In genomic region chr10:17445400-17445998, GRCh38 we compare ENCODE assay signal across 18 cellular contexts. TPM values are rescaled to one million over a fixed set of nuclear protein-coding genes. Genes with fewer than 3 reads are reported as not detected.
DNase-seq lines count a peak whose midpoint lies in the region; ATAC-seq, FAIRE-seq and TF ChIP-seq lines count a peak whose summit lies in the region.
"Had no signal": no experiment of that assay in that cellular context is flagged by ENCODE, and none has a peak within 500 bp of the region (broad histone marks: within the 10 kb centered on the region; RNA-seq: fewer than 3 reads in every experiment).

No MANE protein-coding gene starts in this region.

- H3F3A ChIP-seq in neural progenitor cell (ENCODE audit: low read depth): no peaks in the 10 kb centered on the region

- TF ChIP-seq POLR2A in K562 (conservative IDR thresholded peaks at IDR 0.05): peak; percentile 53; the same call in 1 of the 2 replicates

- H3K9ac ChIP-seq in K562 (ENCODE audit: insufficient read depth in 1 of 2, low read depth in 2 of 2, low read length in 2 of 2) (peak overlapping the region in 1 of 2 experiments; percentile 57; a peak in 1 of 4 replicates), neural progenitor cell (no peak overlapping the region)

- intact Hi-C loops in K562 (cut with micrococcal nuclease) (no loop called here), sciatic nerve (cut with DNase I) (no loop called here)

- DNase-seq in ELF-1 (ENCODE audit: low read depth, low spot score): peak; percentile 71
- DNase-seq in K562 (ENCODE audit: extremely low read depth in 1 of 4, low spot score in 3 of 4): no peak
- DNase-seq in immature natural killer cell: no peak
- peak; percentile 15 for DNase-seq in neural progenitor cell (ENCODE audit: low spot score)
- DNase-seq in NCI-H774 (lab: John Stamatoyannopoulos, UW): no peak
- DNase-seq in sciatic nerve (ENCODE audit: low spot score): no peak
- DNase-seq: activated CD8-positive, alpha-beta memory T cell treated with anti-CD3 and anti-CD28 coated beads, Interleukin-2, amount 50 U/mL, for 4 hours; gastrocnemius medialis; NCI-H2107; NCI-H526 treated with DMSO at 0.1 percent for 48 hours; sigmoid colon; stimulated activated CD4-positive, alpha-beta T cell treated with anti-CD3 and anti-CD28 coated beads, Interleukin-1b, Interleukin-23, amount 100 ng/mL, for 48 hours; T1000 had no signal

- POLR2A ChIA-PET in K562 (lab: Yijun Ruan, JAX): interaction anchor here (0.6 to 2.7 kb wide), 6 partner anchors 9 to 64 kb away, joined by 3 to 16 read pairs (median 4); partner anchors contain the start of gene ST8SIA6

- H2AFZ ChIP-seq in K562 (ENCODE audit: low read depth, low read length): no peak overlapping the region
- no peak overlapping the region for H2AFZ ChIP-seq in neural progenitor cell (replicated peaks)

- TF ChIP-seq CTCF in K562 (IDR thresholded peaks at IDR 0.05 in 2 of 3, conservative IDR thresholded peaks at IDR 0.05 in 1 of 3; ENCODE audit: insufficient read depth in 2 of 3, low read depth in 1 of 3, low read length in 3 of 3): no peak
- no peak for TF ChIP-seq CTCF in neural progenitor cell (IDR thresholded peaks at IDR 0.05)

- H3K79me2 ChIP-seq in K562 (ENCODE audit: control insufficient read depth, insufficient read depth, low read length) (peaks cover 74% of the 10 kb centered on the region), neural progenitor cell (ENCODE audit: low read depth) (no peaks in the 10 kb centered on the region)

- H3K9me3 ChIP-seq in K562 (replicated peaks; ENCODE audit: control insufficient read depth, insufficient read depth, low read depth, low read length) (no peaks in the 10 kb centered on the region), neural progenitor cell (ENCODE audit: low read depth) (peaks cover 6% of the 10 kb centered on the region)

- CTCF ChIA-PET in K562 (lab: Yijun Ruan, JAX; ENCODE audit: low intra/inter-chr PET ratio): no interaction called here

- peaks cover 0 to 10% (median 4%) of the 10 kb centered on the region in 6 donors for H3K9me3 Mint-ChIP-seq in immature natural killer cell
- peaks cover 19% of the 10 kb centered on the region for H3K9me3 Mint-ChIP-seq in neural progenitor cell

- H3K4me3 Mint-ChIP-seq in immature natural killer cell: no peak overlapping the region
- H3K4me3 Mint-ChIP-seq in neural progenitor cell: no peak overlapping the region

- FAIRE-seq in K562 (lab: Jason Lieb, UNC): peak; percentile 19
- FAIRE-seq: astrocyte had no signal

- no peak overlapping the region for H3K4me2 ChIP-seq in K562 (ENCODE audit: insufficient read depth, low read length)
- H3K4me2 ChIP-seq in neural progenitor cell: no peak overlapping the region

- WGBS in K562 (ENCODE audit: insufficient coverage, low coverage, missing lambda C conversion rate): 70% methylated on average over 5 of the region's 5 CpGs

- H3K4me3 ChIP-seq in K562 (no peak overlapping the region), neural progenitor cell (no peak overlapping the region)
- H3K4me3 ChIP-seq: coronary artery, gastrocnemius medialis, sigmoid colon, SJSA1 had no signal

- H4K20me1 ChIP-seq in K562 (replicated peaks; ENCODE audit: control insufficient read depth, insufficient read depth, low read length) (no peaks in the 10 kb centered on the region), neural progenitor cell (ENCODE audit: low read depth) (no peaks in the 10 kb centered on the region)

- ATAC-seq in K562: no peak; the same call in 2 of the 3 replicates
- ATAC-seq in HG03025 (IDR thresholded peaks at IDR 0.05; ENCODE audit: low FRiP score, unreplicated experiment): no peak
- no peak for ATAC-seq in sciatic nerve

- TF ChIP-seq RAD21 in K562 (CRISPR knock-in tag; conservative IDR thresholded peaks at IDR 0.05 in 1 of 2, IDR thresholded peaks at IDR 0.05 in 1 of 2): no peak

- H3K36me3 ChIP-seq in K562 (ENCODE audit: control insufficient read depth, insufficient read depth, low read length): peaks cover 79% of the 10 kb centered on the region
- peaks cover 8% of the 10 kb centered on the region for H3K36me3 ChIP-seq in neural progenitor cell
- H3K36me3 ChIP-seq: gastrocnemius medialis, sigmoid colon, SJSA1 had no signal

- H3K4me1 ChIP-seq in K562 (replicated peaks in 1 of 2; ENCODE audit: control insufficient read depth in 2 of 2, insufficient read depth in 2 of 2, low read length in 2 of 2) (peaks cover 13 to 27% of the 10 kb centered on the region in 2 experiments; a peak in 4 of 5 replicates), neural progenitor cell (peaks cover 21% of the 10 kb centered on the region)
- H3K4me1 ChIP-seq: gastrocnemius medialis, sigmoid colon, SJSA1 had no signal

- H3K9me1 ChIP-seq in K562 (ENCODE audit: control insufficient read depth, insufficient read depth, low read length): no peaks in the 10 kb centered on the region

- H3K27ac ChIP-seq in K562 (ENCODE audit: extremely low read depth, low read depth, low read length): peak overlapping the region; percentile 8; the same call in 1 of the 3 replicates
- H3K27ac ChIP-seq in neural progenitor cell: peak overlapping the region; percentile 21
- H3K27ac ChIP-seq: coronary artery, HL-60, sigmoid colon, SJSA1 had no signal

- H3K27ac Mint-ChIP-seq in immature natural killer cell (peak overlapping the region; percentile 60 to 90 (median 74)), neural progenitor cell (no peak overlapping the region)

- H3K4me1 Mint-ChIP-seq in immature natural killer cell (peaks cover 23 to 47% of the 10 kb centered on the region in 2 donors), neural progenitor cell (no peaks in the 10 kb centered on the region)

- TF ChIP-seq EP300 in K562 (IDR thresholded peaks at IDR 0.05; ENCODE audit: low read length): no peak

- H3K36me3 Mint-ChIP-seq in immature natural killer cell (peaks cover 32 to 43% (median 43%) of the 10 kb centered on the region in 3 donors), neural progenitor cell (no peaks in the 10 kb centered on the region)

- H3K27me3 Mint-ChIP-seq in immature natural killer cell (ENCODE audit: low read depth in 3 of 3): peaks cover 0 to 2% (median 2%) of the 10 kb centered on the region in 3 donors
- peaks cover 10% of the 10 kb centered on the region for H3K27me3 Mint-ChIP-seq in neural progenitor cell (ENCODE audit: insufficient read depth, low read depth)

- in situ Hi-C loops in K562 (cut with MboI): no loop called here

- no peaks in the 10 kb centered on the region for H3K27me3 ChIP-seq in K562 (ENCODE audit: control insufficient read depth in 2 of 2, insufficient read depth in 2 of 2, low read length in 2 of 2)
- H3K27me3 ChIP-seq in neural progenitor cell: no peaks in the 10 kb centered on the region
- H3K27me3 ChIP-seq: SJSA1 had no signal

- BruUV-seq in K562 (replicated peaks; lab: Mats Ljungman, UMichigan): no TSS peak

TF ChIP-seq in K562, 482 proteins besides CTCF, POLR2A, EP300 and RAD21 (continues in another document):
- TF ChIP-seq RBBP5 (IDR thresholded peaks at IDR 0.05; ENCODE audit: borderline replicate concordance, insufficient read depth, low read length, poor library complexity, severe bottlenecking) (no peak), ZNF57 (CRISPR knock-in tag; IDR thresholded peaks at IDR 0.05) (no peak), ZNF232 (CRISPR knock-in tag; IDR thresholded peaks at IDR 0.05) (no peak), FOXA3 (CRISPR knock-in tag; conservative IDR thresholded peaks at IDR 0.05 in 1 of 2, IDR thresholded peaks at IDR 0.05 in 1 of 2) (no peak), TAF15 (IDR thresholded peaks at IDR 0.05; ENCODE audit: low read depth, low read length) (no peak), MEF2D (tag; conservative IDR thresholded peaks at IDR 0.05; ENCODE audit: low read depth) (no peak), ZFP1 (CRISPR knock-in tag; IDR thresholded peaks at IDR 0.05) (no peak), NR3C1 (CRISPR knock-in tag; IDR thresholded peaks at IDR 0.05) (no peak), CBFA2T3 (IDR thresholded peaks at IDR 0.05) (no peak), HDAC2 (IDR thresholded peaks at IDR 0.05) (no peak), MEIS2 (IDR thresholded peaks at IDR 0.05; ENCODE audit: partially characterized antibody) (no peak)

RNA-seq across cellular contexts. Expression of gene ST8SIA6, which starts 8.9 kb away (rescaled TPM):
- 2.7 and 7.6 TPM in 2 replicates for total RNA-seq in K562 (2011; cell fraction: chromatin; rRNA removed; ENCODE audit: low replicate concordance)
- total RNA-seq in K562 (2011; cell fraction: nucleolus; rRNA removed): 2.2 and 3.4 TPM in 2 replicates
- 5.1 and 5.6 TPM in 2 replicates for total RNA-seq in K562 (2011; cell fraction: nucleoplasm; rRNA removed)
- total RNA-seq in K562 (2014; rRNA removed) (3.9 and 5.1 TPM in 2 replicates), K562 (2014; rRNA removed; fragmentation: Illumina TruSeq; extraction: Trizol) (6.4 and 7.2 TPM in 2 replicates), K562 (2015; rRNA removed; fragmentation: Illumina TruSeq; extraction: Trizol) (4.8 and 6.7 TPM in 2 replicates), K562 (2021) (5.0 and 6.6 TPM in 2 replicates), neural progenitor cell (ENCODE audit: low replicate concordance) (4.4 and 5.1 TPM in 2 replicates), sciatic nerve (2.5 TPM)
- polyA plus RNA-seq in K562 (2011; rRNA removed) (4.4 and 6.6 TPM in 2 replicates), K562 (2014; fragmentation: Illumina TruSeq; extraction: Trizol) (4.1 and 5.2 TPM in 2 replicates), K562 (2014; fragmentation: Nextera tagmentation; extraction: Ambion mirVana) (1 to 10 TPM in 1 of 2 experiments, under 1 TPM in 1; 0.69 to 1.2 TPM), K562 (2014; rRNA removed) (3.2 and 3.3 TPM in 2 replicates), immature natural killer cell (10 to 100 TPM in 2 of 3 donors, 1 to 10 TPM in 1; 2.1 to 19.0 (median 16.4) TPM)
- 1.5 and 1.7 TPM in 2 replicates for polyA plus RNA-seq in K562 (2011; cell fraction: cytosol; rRNA removed)
- 2.2 and 2.9 TPM in 2 replicates for polyA plus RNA-seq in K562 (2011; cell fraction: nucleus; rRNA removed)
- polyA plus RNA-seq in K562 (2012): 2.9 and 5.6 TPM in 2 replicates
- 7.8 and 11.2 TPM in 2 replicates for polyA minus RNA-seq in K562 (2011; rRNA and poly(A)+ RNA removed)
- polyA minus RNA-seq in K562 (2011; cell fraction: cytosol; rRNA and poly(A)+ RNA removed): 2.1 and 7.0 TPM in 2 replicates
- polyA minus RNA-seq in K562 (2011; cell fraction: nucleus; rRNA and poly(A)+ RNA removed): 1.8 and 2.7 TPM in 2 replicates
- total RNA-seq: astrocyte had no signal

Comparison
In these comparisons a context has a peak if more than half of its experiments do, and no peak if none do; other contexts are left out.
1. DNase-seq: peak in ELF-1 (single experiment) and neural progenitor cell (single experiment); none in K562 (0 of 4), immature natural killer cell (0 of 3), NCI-H774 (single experiment) and sciatic nerve (single experiment).